Comparison of ENCODE assay signal across 2 cellular contexts in the genomic region with DNA sequence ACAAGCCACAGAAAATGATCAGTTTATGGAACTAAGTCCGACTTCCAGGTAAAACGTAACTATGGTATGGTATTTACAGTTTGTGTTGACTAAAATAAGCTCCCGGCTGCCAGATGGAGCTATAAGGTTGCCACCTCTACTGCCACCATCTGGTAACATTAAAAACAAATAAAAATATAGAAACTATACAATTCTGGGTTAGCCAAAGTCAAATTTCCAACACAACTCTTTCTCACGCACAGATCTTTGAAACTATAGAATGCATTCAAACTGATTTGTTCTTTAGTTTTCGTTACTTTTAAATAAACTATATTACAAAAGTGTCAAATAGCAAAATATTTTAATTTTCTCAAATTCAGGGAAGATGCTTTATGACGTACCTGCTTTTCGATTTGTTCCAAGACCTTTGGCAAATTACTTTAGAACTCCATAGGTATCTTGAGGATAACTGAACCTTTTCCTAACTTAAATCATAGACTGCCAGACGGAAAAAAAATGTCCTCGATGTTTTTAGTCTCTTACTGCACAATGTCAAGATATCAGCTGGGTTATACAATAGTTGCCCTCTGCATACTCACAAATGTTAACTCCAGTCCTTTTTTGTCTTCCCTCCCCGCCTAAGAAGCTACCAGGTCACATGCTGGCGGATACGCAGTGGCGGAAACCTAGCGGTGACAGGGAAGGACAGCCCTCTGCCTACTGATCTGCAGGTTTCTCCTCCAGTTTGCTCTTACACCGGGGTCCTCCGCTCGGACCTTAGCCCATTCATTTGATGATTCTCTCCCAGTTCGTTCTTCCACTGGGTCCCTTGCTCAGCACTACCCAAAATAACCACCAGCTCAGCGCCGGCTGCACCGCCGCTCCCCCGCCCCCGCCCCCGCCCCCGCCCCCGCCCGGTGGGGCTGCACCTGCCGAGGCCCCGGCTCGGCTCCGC.
A peak's percentile ranks its signal among the peaks of the same experiment; 100 is the strongest.
TF ChIP-seq lines count a peak whose summit lies in the region.

No MANE protein-coding gene starts in this region.

TF ChIP-seq in HEK293T, 16 proteins besides CTCF, POLR2A, EP300 and RAD21 (continued from another document):
- no peak for TF ChIP-seq FOXA1 (IDR thresholded peaks at IDR 0.05)
- TF ChIP-seq CTBP1 (IDR thresholded peaks at IDR 0.05; ENCODE audit: borderline replicate concordance) = no peak
- TF ChIP-seq ZNF384 (IDR thresholded peaks at IDR 0.05) = no peak
- TF ChIP-seq L3MBTL2 (conservative IDR thresholded peaks at IDR 0.05) = no peak
- TF ChIP-seq, protein P1, sequence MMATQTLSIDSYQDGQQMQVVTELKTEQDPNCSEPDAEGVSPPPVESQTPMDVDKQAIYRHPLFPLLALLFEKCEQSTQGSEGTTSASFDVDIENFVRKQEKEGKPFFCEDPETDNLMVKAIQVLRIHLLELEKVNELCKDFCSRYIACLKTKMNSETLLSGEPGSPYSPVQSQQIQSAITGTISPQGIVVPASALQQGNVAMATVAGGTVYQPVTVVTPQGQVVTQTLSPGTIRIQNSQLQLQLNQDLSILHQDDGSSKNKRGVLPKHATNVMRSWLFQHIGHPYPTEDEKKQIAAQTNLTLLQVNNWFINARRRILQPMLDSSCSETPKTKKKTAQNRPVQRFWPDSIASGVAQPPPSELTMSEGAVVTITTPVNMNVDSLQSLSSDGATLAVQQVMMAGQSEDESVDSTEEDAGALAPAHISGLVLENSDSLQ (IDR thresholded peaks at IDR 0.05) = no peak

TF ChIP-seq in SK-N-SH, 30 proteins besides CTCF, POLR2A, EP300 and RAD21 (continued from another document):
- TF ChIP-seq TAF1 (IDR thresholded peaks at IDR 0.05; ENCODE audit: borderline replicate concordance, low read depth, low read length) (no peak), SMC3 (IDR thresholded peaks at IDR 0.05; ENCODE audit: low read depth, low read length) (0 out of 2 replicates have a peak, but pooled peaks have one; percentile 23), USF2 (IDR thresholded peaks at IDR 0.05; ENCODE audit: borderline replicate concordance, low read depth, low read length) (peak; percentile 19; the same call in 1 of the 2 replicates), MXI1 (IDR thresholded peaks at IDR 0.05; ENCODE audit: low read depth, low read length) (peak; percentile 79; the same call in 1 of the 2 replicates), SIN3A (IDR thresholded peaks at IDR 0.05; ENCODE audit: borderline replicate concordance, low read depth, low read length) (0 out of 2 replicates have a peak, but pooled peaks have one; percentile 32), GABPA (IDR thresholded peaks at IDR 0.05; ENCODE audit: low read depth) (no peak), ELF1 (IDR thresholded peaks at IDR 0.05) (no peak), MAX (IDR thresholded peaks at IDR 0.05; ENCODE audit: low read depth) (peak; percentile 56), PBX3 (IDR thresholded peaks at IDR 0.05) (no peak), RCOR1 (IDR thresholded peaks at IDR 0.05; ENCODE audit: low read length) (no peak), RXRA (IDR thresholded peaks at IDR 0.05; ENCODE audit: borderline replicate concordance, low read depth) (no peak), FOXJ3 (CRISPR knock-in tag; IDR thresholded peaks at IDR 0.05) (no peak)
- TF ChIP-seq, protein P2, sequence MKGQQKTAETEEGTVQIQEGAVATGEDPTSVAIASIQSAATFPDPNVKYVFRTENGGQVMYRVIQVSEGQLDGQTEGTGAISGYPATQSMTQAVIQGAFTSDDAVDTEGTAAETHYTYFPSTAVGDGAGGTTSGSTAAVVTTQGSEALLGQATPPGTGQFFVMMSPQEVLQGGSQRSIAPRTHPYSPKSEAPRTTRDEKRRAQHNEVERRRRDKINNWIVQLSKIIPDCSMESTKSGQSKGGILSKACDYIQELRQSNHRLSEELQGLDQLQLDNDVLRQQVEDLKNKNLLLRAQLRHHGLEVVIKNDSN (IDR thresholded peaks at IDR 0.05; ENCODE audit: borderline replicate concordance, low read depth) = peak; percentile 68; the same call in 1 of the 2 replicates
- TF ChIP-seq, protein P3, sequence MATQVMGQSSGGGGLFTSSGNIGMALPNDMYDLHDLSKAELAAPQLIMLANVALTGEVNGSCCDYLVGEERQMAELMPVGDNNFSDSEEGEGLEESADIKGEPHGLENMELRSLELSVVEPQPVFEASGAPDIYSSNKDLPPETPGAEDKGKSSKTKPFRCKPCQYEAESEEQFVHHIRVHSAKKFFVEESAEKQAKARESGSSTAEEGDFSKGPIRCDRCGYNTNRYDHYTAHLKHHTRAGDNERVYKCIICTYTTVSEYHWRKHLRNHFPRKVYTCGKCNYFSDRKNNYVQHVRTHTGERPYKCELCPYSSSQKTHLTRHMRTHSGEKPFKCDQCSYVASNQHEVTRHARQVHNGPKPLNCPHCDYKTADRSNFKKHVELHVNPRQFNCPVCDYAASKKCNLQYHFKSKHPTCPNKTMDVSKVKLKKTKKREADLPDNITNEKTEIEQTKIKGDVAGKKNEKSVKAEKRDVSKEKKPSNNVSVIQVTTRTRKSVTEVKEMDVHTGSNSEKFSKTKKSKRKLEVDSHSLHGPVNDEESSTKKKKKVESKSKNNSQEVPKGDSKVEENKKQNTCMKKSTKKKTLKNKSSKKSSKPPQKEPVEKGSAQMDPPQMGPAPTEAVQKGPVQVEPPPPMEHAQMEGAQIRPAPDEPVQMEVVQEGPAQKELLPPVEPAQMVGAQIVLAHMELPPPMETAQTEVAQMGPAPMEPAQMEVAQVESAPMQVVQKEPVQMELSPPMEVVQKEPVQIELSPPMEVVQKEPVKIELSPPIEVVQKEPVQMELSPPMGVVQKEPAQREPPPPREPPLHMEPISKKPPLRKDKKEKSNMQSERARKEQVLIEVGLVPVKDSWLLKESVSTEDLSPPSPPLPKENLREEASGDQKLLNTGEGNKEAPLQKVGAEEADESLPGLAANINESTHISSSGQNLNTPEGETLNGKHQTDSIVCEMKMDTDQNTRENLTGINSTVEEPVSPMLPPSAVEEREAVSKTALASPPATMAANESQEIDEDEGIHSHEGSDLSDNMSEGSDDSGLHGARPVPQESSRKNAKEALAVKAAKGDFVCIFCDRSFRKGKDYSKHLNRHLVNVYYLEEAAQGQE (IDR thresholded peaks at IDR 0.05; ENCODE audit: low read depth, low read length) = no peak
